In the genomic region with DNA sequence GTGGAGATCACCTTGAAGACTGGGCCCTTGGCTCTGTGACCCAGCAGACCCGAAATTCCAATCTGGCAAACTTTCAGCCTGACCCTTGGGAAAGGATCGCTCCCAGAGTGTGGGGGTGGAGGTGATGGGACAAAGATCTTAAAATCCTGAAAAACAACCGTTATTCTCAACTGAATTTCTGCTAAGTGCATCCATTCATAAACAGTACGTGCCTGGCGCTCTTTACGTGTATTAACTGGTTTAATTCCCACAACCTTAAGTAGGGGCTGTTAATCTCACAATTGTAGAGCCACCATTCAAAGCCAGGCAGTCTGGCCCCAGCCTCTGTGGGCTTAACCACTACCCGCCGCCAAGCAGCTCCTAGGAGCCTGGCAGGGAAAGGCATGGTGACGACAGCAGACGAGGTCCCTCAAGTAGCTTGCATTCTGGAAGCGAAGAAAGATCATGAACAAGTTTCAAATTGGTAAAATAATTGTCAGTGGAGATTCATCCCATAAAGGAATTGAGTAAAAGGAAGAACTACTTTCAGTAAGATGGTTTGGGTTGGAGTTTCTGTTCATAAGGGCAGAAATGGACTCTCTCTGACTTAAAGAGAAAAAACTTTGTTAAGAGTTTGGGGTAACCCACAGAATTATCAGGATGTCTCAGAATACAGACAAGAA, we compare ENCODE assay signal across 8 cellular contexts.
DNase-seq lines count a peak whose midpoint lies in the region; ATAC-seq and TF ChIP-seq lines count a peak whose summit lies in the region.

No MANE protein-coding gene starts in this region.

- peak overlapping the region; percentile 75 for H3K9ac ChIP-seq in HUES6 (ENCODE audit: low read length)
- peak overlapping the region; percentile 31 to 73 for H3K9ac ChIP-seq in stomach smooth muscle (ENCODE audit: low read length in 2 of 2)

- peaks cover 2% of the 10 kb centered on the region for H3K9me3 Mint-ChIP-seq in T-helper 1 cell treated with Interleukin-12 subunit alpha and Interleukin-12 subunit beta and Interleukin-4 antibody, amounts not matched to agents 30 μg/mL and 1 μg/mL, for 36 hours

- DNase-seq in D341Med (ENCODE audit: low spot score) (peak; percentile 84), coronary artery (ENCODE audit: low spot score) (no peak), medulla oblongata (ENCODE audit: extremely low spot score) (peak; percentile 84), kidney glomerular epithelial cell (lab: John Stamatoyannopoulos, UW) (no peak)

- no peaks in the 10 kb centered on the region for H3K9me3 ChIP-seq in HUES6 (ENCODE audit: control insufficient read depth, insufficient read depth, low read depth, low read length)
- no peaks in the 10 kb centered on the region for H3K9me3 ChIP-seq in stomach smooth muscle (ENCODE audit: control insufficient read depth in 2 of 2, low read length in 2 of 2)

- TF ChIP-seq CTCF in coronary artery (IDR thresholded peaks at IDR 0.05), result no peak

- peak overlapping the region; percentile 49; the same call in 1 of the 2 replicates for H3K27ac ChIP-seq in HUES6 (ENCODE audit: low read depth, low read length)
- peak overlapping the region; percentile 80 to 91 for H3K27ac ChIP-seq in coronary artery
- H3K27ac ChIP-seq in stomach smooth muscle (ENCODE audit: low read length), result peak overlapping the region; percentile 83

- peak overlapping the region; percentile 57 for H3K4me3 Mint-ChIP-seq in T-helper 1 cell treated with Interleukin-12 subunit alpha and Interleukin-12 subunit beta and Interleukin-4 antibody, amounts not matched to agents 30 μg/mL and 1 μg/mL, for 36 hours

- peak overlapping the region; percentile 95 for H3K27ac Mint-ChIP-seq in T-helper 1 cell treated with Interleukin-12 subunit alpha and Interleukin-12 subunit beta and Interleukin-4 antibody, amounts not matched to agents 30 μg/mL and 1 μg/mL, for 36 hours

- H3K36me3 ChIP-seq in HUES6 (ENCODE audit: control insufficient read depth, insufficient read depth, low read length) (no peaks in the 10 kb centered on the region), stomach smooth muscle (ENCODE audit: control insufficient read depth in 2 of 2, insufficient read depth in 2 of 2, low read length in 2 of 2) (no peaks in the 10 kb centered on the region)

- H3K36me3 Mint-ChIP-seq in T-helper 1 cell treated with Interleukin-12 subunit alpha and Interleukin-12 subunit beta and Interleukin-4 antibody, amounts not matched to agents 30 μg/mL and 1 μg/mL, for 36 hours (ENCODE audit: low read depth), result peaks cover 7% of the 10 kb centered on the region

- H3K4me3 ChIP-seq in HUES6 (ENCODE audit: low read depth, low read length) (peak overlapping the region; percentile 58), coronary artery (peak overlapping the region; percentile 72), stomach smooth muscle (ENCODE audit: low read length in 2 of 2) (peak overlapping the region; percentile 40 to 72)

- peak; percentile 15 for ATAC-seq in GM19467 (IDR thresholded peaks at IDR 0.05; ENCODE audit: unreplicated experiment)

- peaks cover 48% of the 10 kb centered on the region for H3K27me3 ChIP-seq in HUES6 (ENCODE audit: control insufficient read depth, insufficient read depth, low read length)
- no peaks in the 10 kb centered on the region for H3K27me3 ChIP-seq in stomach smooth muscle (ENCODE audit: control insufficient read depth in 1 of 2, insufficient read depth in 2 of 2, low read length in 2 of 2)

- H3K27me3 Mint-ChIP-seq in T-helper 1 cell treated with Interleukin-12 subunit alpha and Interleukin-12 subunit beta and Interleukin-4 antibody, amounts not matched to agents 30 μg/mL and 1 μg/mL, for 36 hours (ENCODE audit: low read depth), result peaks cover 64% of the 10 kb centered on the region

- H3K4me1 Mint-ChIP-seq in T-helper 1 cell treated with Interleukin-12 subunit alpha and Interleukin-12 subunit beta and Interleukin-4 antibody, amounts not matched to agents 30 μg/mL and 1 μg/mL, for 36 hours (ENCODE audit: low read depth), result peaks cover 68% of the 10 kb centered on the region

- H3K4me1 ChIP-seq in HUES6 (ENCODE audit: control insufficient read depth, insufficient read depth, low read length) (peaks cover 56% of the 10 kb centered on the region), stomach smooth muscle (ENCODE audit: control insufficient read depth, insufficient read depth, low read length) (peaks cover 18% of the 10 kb centered on the region)

Comparison
In these comparisons a context has a peak if more than half of its experiments do, and no peak if none do; other contexts are left out.
1. DNase-seq: peak in D341Med (single experiment) and medulla oblongata (single experiment); none in coronary artery (single experiment) and kidney glomerular epithelial cell (single experiment).
2. Peak in every context shown above with its lines, with median percentiles within 50 percentile points of each other: H3K27ac ChIP-seq and H3K4me3 ChIP-seq.